In the genomic region with DNA sequence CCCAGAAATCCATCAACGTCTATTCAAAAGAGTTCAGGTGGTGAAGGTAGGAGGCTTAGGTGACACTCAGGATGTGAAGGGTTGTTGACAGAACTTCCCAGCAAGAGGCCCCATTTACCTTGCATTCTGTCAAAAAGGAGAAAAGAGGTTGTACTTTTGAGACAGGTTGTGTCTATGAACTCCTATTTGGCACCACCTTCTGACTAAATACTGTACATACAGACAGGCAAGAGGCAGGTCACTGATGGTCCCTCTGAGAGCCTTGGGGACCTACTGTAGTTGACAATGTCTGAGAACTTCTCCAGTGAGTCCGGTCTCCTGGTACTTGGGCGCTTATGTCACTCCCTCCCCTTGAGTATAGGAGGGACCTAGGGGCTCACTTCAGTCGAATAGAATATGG, we compare ENCODE assay signal across 17 cellular contexts.
DNase-seq lines count a peak whose midpoint lies in the region; ATAC-seq and TF ChIP-seq lines count a peak whose summit lies in the region.
"Had no signal": no experiment of that assay in that cellular context is flagged by ENCODE, and none has a peak within 500 bp of the region (broad histone marks: within the 10 kb centered on the region; RNA-seq: fewer than 3 reads in every experiment).

No MANE protein-coding gene starts in this region.

- H3K27ac ChIP-seq in mammary epithelial cell (ENCODE audit: insufficient read depth, low read depth, low read length), result no peak overlapping the region
- H3K27ac ChIP-seq: foreskin keratinocyte, left lung, sigmoid colon had no signal

- no peaks in the 10 kb centered on the region for H3K4me1 Mint-ChIP-seq in activated CD4-positive, alpha-beta T cell treated with anti-CD3 and anti-CD28 coated beads for 36 hours

- H3K4me2 ChIP-seq in mammary epithelial cell (ENCODE audit: insufficient read depth, low read depth, low read length), result no peak overlapping the region

- CTCF ChIA-PET in mammary epithelial cell (lab: Charles Lee; ENCODE audit: low non-redundant PET), result no interaction called here
- CTCF ChIA-PET in activated CD4-positive, alpha-beta T cell treated with anti-CD3 and anti-CD28 coated beads for 36 hours (lab: Charles Lee), result no interaction called here

- in situ Hi-C loops in T47D (cut with HindIII; ENCODE audit: low pct_unique_long_range_greater_than_20kb, low sequenced_read_pairs), result no loop called here
- in situ Hi-C loops in mammary epithelial cell (cut with MboI; ENCODE audit: low sequenced_read_pairs in 2 of 2), result no loop called here

- no peaks in the 10 kb centered on the region for H3K36me3 ChIP-seq in mammary epithelial cell (ENCODE audit: insufficient read depth, low read length)
- H3K36me3 ChIP-seq: left lung, sigmoid colon had no signal

- intact Hi-C loops in mammary epithelial cell (cut with micrococcal nuclease), result no loop called here
- intact Hi-C loops in activated CD4-positive, alpha-beta T cell treated with anti-CD3 and anti-CD28 coated beads for 36 hours (cut with DNase I, micrococcal nuclease), result no loop called here

- no peak overlapping the region for H2AFZ ChIP-seq in mammary epithelial cell (ENCODE audit: low read depth, low read length)

- no peaks in the 10 kb centered on the region for H3K36me3 Mint-ChIP-seq in activated CD4-positive, alpha-beta T cell treated with anti-CD3 and anti-CD28 coated beads for 36 hours (ENCODE audit: low read depth)

- no peak for ATAC-seq in HG02678 (IDR thresholded peaks at IDR 0.05; ENCODE audit: unreplicated experiment)
- no peak for ATAC-seq in activated CD4-positive, alpha-beta T cell treated with anti-CD3 and anti-CD28 coated beads for 36 hours
- ATAC-seq in left lobe of liver, result no peak
- ATAC-seq: foreskin keratinocyte, left lung had no signal

- no peaks in the 10 kb centered on the region for H3K79me2 ChIP-seq in mammary epithelial cell (ENCODE audit: insufficient read depth, low read length)

- no peak overlapping the region for H3K27ac Mint-ChIP-seq in activated CD4-positive, alpha-beta T cell treated with anti-CD3 and anti-CD28 coated beads for 36 hours

- WGBS in mammary epithelial cell (ENCODE audit: low coverage, missing lambda C conversion rate), result 28% methylated on average over 3 of the region's 4 CpGs

- H3K4me3 ChIP-seq in mammary epithelial cell (replicated peaks in 1 of 3; ENCODE audit: insufficient read depth in 1 of 3, low read depth in 2 of 3, low read length in 3 of 3), result no peak overlapping the region
- no peak overlapping the region for H3K4me3 ChIP-seq in LNCaP clone FGC (ENCODE audit: low read depth, low read length)
- H3K4me3 ChIP-seq: left lung, sigmoid colon had no signal

- POLR2A ChIA-PET in activated CD4-positive, alpha-beta T cell treated with anti-CD3 and anti-CD28 coated beads for 36 hours (lab: Charles Lee), result no interaction called here

- H4K20me1 ChIP-seq in mammary epithelial cell (ENCODE audit: insufficient read depth, low read length), result no peaks in the 10 kb centered on the region

- H3K4me1 ChIP-seq in mammary epithelial cell (ENCODE audit: insufficient read depth, low read length), result no peaks in the 10 kb centered on the region
- H3K4me1 ChIP-seq: foreskin keratinocyte, left lung had no signal

- peak; percentile 5 to 14 for DNase-seq in T47D (ENCODE audit: low read depth in 1 of 2, low spot score in 1 of 2)
- no peak for DNase-seq in mammary epithelial cell
- DNase-seq in LNCaP clone FGC (ENCODE audit: low read depth), result no peak
- DNase-seq in SW480 (ENCODE audit: low spot score), result peak; percentile 25
- no peak for DNase-seq in activated CD4-positive, alpha-beta T cell treated with anti-CD3 and anti-CD28 coated beads for 36 hours
- no peak for DNase-seq in left lobe of liver (ENCODE audit: low spot score)
- no peak for DNase-seq in DMS153 (lab: John Stamatoyannopoulos, UW)
- DNase-seq: activated CD4-positive, alpha-beta T cell treated with anti-CD3 and anti-CD28 coated beads for 1 hour; activated effector memory CD4-positive, alpha-beta T cell treated with anti-CD3 and anti-CD28 coated beads, Interleukin-2, amount 50 U/mL, for 16 hours; foreskin keratinocyte; left lung; NCI-H187; occipital lobe; SHP77 treated with DMSO at 0.1 percent for 48 hours; sigmoid colon; stimulated activated CD4-positive, alpha-beta T cell treated with anti-CD3 and anti-CD28 coated beads, Interleukin-2, amount 100 ng/mL, for 24 hours had no signal

- no TSS peak for BruUV-seq in mammary epithelial cell (replicated peaks; lab: Mats Ljungman, UMichigan)

- peaks cover 2% of the 10 kb centered on the region for H3K9me3 Mint-ChIP-seq in activated CD4-positive, alpha-beta T cell treated with anti-CD3 and anti-CD28 coated beads for 36 hours (ENCODE audit: low read depth)

- peaks cover 11% of the 10 kb centered on the region for H3K9me3 ChIP-seq in mammary epithelial cell (replicated peaks; ENCODE audit: insufficient read depth, low read length)
- H3K9me3 ChIP-seq: left lung, sigmoid colon had no signal

- TF ChIP-seq CTCF in mammary epithelial cell (conservative IDR thresholded peaks at IDR 0.05 in 1 of 2, IDR thresholded peaks at IDR 0.05 in 1 of 2; ENCODE audit: extremely low read depth in 1 of 2, insufficient read depth in 1 of 2, low read depth in 1 of 2, low read length in 2 of 2), result no peak
- TF ChIP-seq CTCF in LNCaP clone FGC (IDR thresholded peaks at IDR 0.05; ENCODE audit: control insufficient read depth, extremely low read depth, insufficient read depth), result peak; percentile 33; the same call in 1 of the 2 replicates

- no peaks in the 10 kb centered on the region for H3K27me3 ChIP-seq in mammary epithelial cell (ENCODE audit: insufficient read depth, low read length)
- H3K27me3 ChIP-seq: foreskin keratinocyte, left lung, sigmoid colon had no signal

- peaks cover 3% of the 10 kb centered on the region for H3K27me3 Mint-ChIP-seq in activated CD4-positive, alpha-beta T cell treated with anti-CD3 and anti-CD28 coated beads for 36 hours

- H3K9ac ChIP-seq in mammary epithelial cell (ENCODE audit: insufficient read depth, low read length), result no peak overlapping the region

- H3K4me3 Mint-ChIP-seq in activated CD4-positive, alpha-beta T cell treated with anti-CD3 and anti-CD28 coated beads for 36 hours, result no peak overlapping the region

- dilution Hi-C loops in mammary epithelial cell (cut with HindIII; ENCODE audit: low sequenced_read_pairs), result no loop called here

Comparison
In these comparisons a context has a peak if more than half of its experiments do, and no peak if none do; other contexts are left out.
1. DNase-seq: peak in T47D (2 of 2) and SW480 (single experiment); none in mammary epithelial cell (single experiment), LNCaP clone FGC (single experiment), activated CD4-positive, alpha-beta T cell treated with anti-CD3 and anti-CD28 coated beads for 36 hours (single experiment), left lobe of liver (single experiment) and DMS153 (single experiment).